13 cellular contexts compared by ENCODE assay signal in genomic region chr1:183027791-183028190, GRCh38. TPM values are rescaled to one million over a fixed set of nuclear protein-coding genes. Genes with fewer than 3 reads are reported as not detected.
DNase-seq lines count a peak whose midpoint lies in the region; ATAC-seq, FAIRE-seq and TF ChIP-seq lines count a peak whose summit lies in the region.
"Had no signal": no experiment of that assay in that cellular context is flagged by ENCODE, and none has a peak within 500 bp of the region (broad histone marks: within the 10 kb centered on the region; RNA-seq: fewer than 3 reads in every experiment).

No MANE protein-coding gene starts in this region.

- H3K4ac ChIP-seq in mesenchymal stem cell (ENCODE audit: low read depth in 1 of 2, low read length in 2 of 2) = no peak overlapping the region

- TF ChIP-seq CTCF in HepG2 (CRISPR knock-in tag; IDR thresholded peaks at IDR 0.05) (no peak), right lobe of liver (IDR thresholded peaks at IDR 0.05) (no peak), MCF 10A (IDR thresholded peaks at IDR 0.05; ENCODE audit: unreplicated experiment) (no peak), type B pancreatic cell (conservative IDR thresholded peaks at IDR 0.05) (no peak), esophagus squamous epithelium (IDR thresholded peaks at IDR 0.05) (no peak)
- TF ChIP-seq CTCF in CD8-positive, alpha-beta T cell (IDR thresholded peaks at IDR 0.05) = no peak

- H2AFZ ChIP-seq in HepG2 (ENCODE audit: low read length) (no peak overlapping the region), mesenchymal stem cell (ENCODE audit: low read depth, low read length) (no peak overlapping the region)

- no peak overlapping the region for H2BK120ac ChIP-seq in mesenchymal stem cell (ENCODE audit: low read depth, low read length)

- TF ChIP-seq EP300 in HepG2 (IDR thresholded peaks at IDR 0.05; ENCODE audit: low read depth in 2 of 2, low read length in 2 of 2) = no peak
- no peak for TF ChIP-seq EP300 in HepG2 (CRISPR knock-in tag; IDR thresholded peaks at IDR 0.05; ENCODE audit: borderline replicate concordance)

- no peak overlapping the region for H3K14ac ChIP-seq in mesenchymal stem cell (ENCODE audit: low read length in 2 of 2)

- H4K91ac ChIP-seq in mesenchymal stem cell (ENCODE audit: low read length) = no peak overlapping the region

- peak overlapping the region; percentile 5 for H3K4me3 Mint-ChIP-seq in MCF 10A (ENCODE audit: unreplicated experiment)
- H3K4me3 Mint-ChIP-seq in type B pancreatic cell = peak overlapping the region; percentile 69
- H3K4me3 Mint-ChIP-seq in CD8-positive, alpha-beta T cell = no peak overlapping the region
- no peak overlapping the region for H3K4me3 Mint-ChIP-seq in activated CD4-positive, alpha-beta memory T cell treated with anti-CD3 and anti-CD28 coated beads, Interleukin-2, amount 10 ng/mL, durations not matched to agents 7 days and 5 days

- in situ Hi-C loops in HepG2 (cut with HindIII; ENCODE audit: extremely low pct_ligation_motif_present, low pct_unique_long_range_greater_than_20kb) = no loop called here

- no peak overlapping the region for H3K23ac ChIP-seq in mesenchymal stem cell (ENCODE audit: low read length in 2 of 2)

- H3K9me3 ChIP-seq in HepG2 (ENCODE audit: low read length) (no peaks in the 10 kb centered on the region), right lobe of liver (no peaks in the 10 kb centered on the region), mesenchymal stem cell (ENCODE audit: control insufficient read depth, low read length) (no peaks in the 10 kb centered on the region), esophagus squamous epithelium (no peaks in the 10 kb centered on the region)
- H3K9me3 ChIP-seq in CD8-positive, alpha-beta T cell (ENCODE audit: low read length) = no peaks in the 10 kb centered on the region
- H3K9me3 ChIP-seq: uterus had no signal

- no peaks in the 10 kb centered on the region for H3K9me3 Mint-ChIP-seq in MCF 10A (ENCODE audit: unreplicated experiment)
- H3K9me3 Mint-ChIP-seq in type B pancreatic cell = no peaks in the 10 kb centered on the region
- H3K9me3 Mint-ChIP-seq in CD8-positive, alpha-beta T cell = no peaks in the 10 kb centered on the region
- H3K9me3 Mint-ChIP-seq in activated CD4-positive, alpha-beta memory T cell treated with anti-CD3 and anti-CD28 coated beads, Interleukin-2, amount 10 ng/mL, durations not matched to agents 7 days and 5 days = no peaks in the 10 kb centered on the region

- intact Hi-C loops in HepG2 (cut with micrococcal nuclease; ENCODE audit: unreplicated experiment) = loop anchor here (1.0 kb wide), 1 partner anchor 19 kb away; no protein-coding TSS in a partner anchor
- intact Hi-C loops in right lobe of liver (cut with DNase I) = no loop called here
- intact Hi-C loops in MCF 10A (cut with micrococcal nuclease) = loop anchor here (5.0 kb wide), 1 partner anchor 35 kb away; no protein-coding TSS in a partner anchor
- intact Hi-C loops in CD8-positive, alpha-beta T cell (cut with DNase I, micrococcal nuclease) = no loop called here
- intact Hi-C loops in esophagus squamous epithelium (cut with DNase I) = loop anchor here (10.0 kb wide), 3 partner anchors 63 to 197 kb away; no protein-coding TSS in a partner anchor

- H3K4me2 ChIP-seq in HepG2 (ENCODE audit: low read depth, low read length) (0 out of 2 replicates have a peak overlapping the region, but pooled peaks have one; percentile 16), mesenchymal stem cell (ENCODE audit: low read length, poor library complexity, severe bottlenecking) (no peak overlapping the region)

- H3K4me3 ChIP-seq in HepG2 (replicated peaks in 1 of 3; ENCODE audit: insufficient read depth in 1 of 3, low read depth in 2 of 3, low read length in 3 of 3) (no peak overlapping the region), right lobe of liver (no peak overlapping the region), mesenchymal stem cell (ENCODE audit: insufficient read depth in 1 of 2, low read depth in 1 of 2, low read length in 2 of 2) (peak overlapping the region in 1 of 2 experiments; percentile 86), esophagus squamous epithelium (peak overlapping the region in 2 of 4 donors; percentile 81 to 96)
- no peak overlapping the region for H3K4me3 ChIP-seq in CD8-positive, alpha-beta T cell (ENCODE audit: low read depth, low read length)

- no peak for ATAC-seq in HepG2
- no peak for ATAC-seq in right lobe of liver
- ATAC-seq in CD8-positive, alpha-beta T cell = no peak

- BruUV-seq in HepG2 (replicated peaks; lab: Mats Ljungman, UMichigan) (no TSS peak), MCF 10A (replicated peaks; lab: Mats Ljungman, UMichigan) (no TSS peak)

- H3K36me3 Mint-ChIP-seq in MCF 10A (ENCODE audit: insufficient read depth, unreplicated experiment) (peaks cover 34% of the 10 kb centered on the region), type B pancreatic cell (peaks cover 14% of the 10 kb centered on the region)
- no peaks in the 10 kb centered on the region for H3K36me3 Mint-ChIP-seq in CD8-positive, alpha-beta T cell
- no peaks in the 10 kb centered on the region for H3K36me3 Mint-ChIP-seq in activated CD4-positive, alpha-beta memory T cell treated with anti-CD3 and anti-CD28 coated beads, Interleukin-2, amount 10 ng/mL, durations not matched to agents 7 days and 5 days (ENCODE audit: low read depth)

- H3K4me1 Mint-ChIP-seq in MCF 10A (ENCODE audit: insufficient read depth, unreplicated experiment) (peaks cover 64% of the 10 kb centered on the region), type B pancreatic cell (ENCODE audit: unreplicated experiment) (peaks cover 64% of the 10 kb centered on the region)
- peaks cover 14% of the 10 kb centered on the region for H3K4me1 Mint-ChIP-seq in CD8-positive, alpha-beta T cell (ENCODE audit: low read depth)
- peaks cover 11% of the 10 kb centered on the region for H3K4me1 Mint-ChIP-seq in activated CD4-positive, alpha-beta memory T cell treated with anti-CD3 and anti-CD28 coated beads, Interleukin-2, amount 10 ng/mL, durations not matched to agents 7 days and 5 days

- POLR2A ChIA-PET in HepG2 (lab: Yijun Ruan, JAX) (no interaction called here), MCF 10A (lab: Yijun Ruan, JAX) (interaction anchor here (0.6 to 6.3 kb wide), 31 partner anchors 8 to 608 kb away, joined by 3 to 113 read pairs (median 4); partner anchors contain the start of genes ARPC5 and LAMC2)
- POLR2A ChIA-PET in CD8-positive, alpha-beta T cell (lab: Charles Lee) = no interaction called here
- POLR2A ChIA-PET in activated CD4-positive, alpha-beta memory T cell treated with anti-CD3 and anti-CD28 coated beads, Interleukin-2, amount 10 ng/mL, durations not matched to agents 7 days and 5 days (lab: Charles Lee) = no interaction called here

- H2BK5ac ChIP-seq in mesenchymal stem cell (ENCODE audit: low read depth, low read length, poor library complexity, severe bottlenecking) = no peak overlapping the region

- peaks cover 85% of the 10 kb centered on the region for H3K79me2 ChIP-seq in HepG2 (ENCODE audit: insufficient read depth, low read length)

- peak overlapping the region; percentile 50 for H3K27ac Mint-ChIP-seq in MCF 10A (ENCODE audit: low read depth, unreplicated experiment)
- peak overlapping the region; percentile 58 for H3K27ac Mint-ChIP-seq in type B pancreatic cell
- no peak overlapping the region for H3K27ac Mint-ChIP-seq in CD8-positive, alpha-beta T cell
- no peak overlapping the region for H3K27ac Mint-ChIP-seq in activated CD4-positive, alpha-beta memory T cell treated with anti-CD3 and anti-CD28 coated beads, Interleukin-2, amount 10 ng/mL, durations not matched to agents 7 days and 5 days

- H3K27me3 Mint-ChIP-seq in MCF 10A (ENCODE audit: insufficient read depth, unreplicated experiment) = no peaks in the 10 kb centered on the region
- H3K27me3 Mint-ChIP-seq in type B pancreatic cell = no peaks in the 10 kb centered on the region
- peaks cover 73% of the 10 kb centered on the region for H3K27me3 Mint-ChIP-seq in CD8-positive, alpha-beta T cell (ENCODE audit: low read depth)
- peaks cover 60% of the 10 kb centered on the region for H3K27me3 Mint-ChIP-seq in activated CD4-positive, alpha-beta memory T cell treated with anti-CD3 and anti-CD28 coated beads, Interleukin-2, amount 10 ng/mL, durations not matched to agents 7 days and 5 days

- CTCF ChIA-PET in HepG2 (lab: Yijun Ruan, JAX; ENCODE audit: low intra/inter-chr PET ratio, low total read pairs) = no interaction called here
- CTCF ChIA-PET in MCF 10A (lab: Yijun Ruan, JAX) = interaction anchor here (0.6 to 1.7 kb wide), 11 partner anchors 8 to 582 kb away, joined by 3 to 6 read pairs (median 3); no protein-coding TSS in a partner anchor
- CTCF ChIA-PET in CD8-positive, alpha-beta T cell (lab: Charles Lee) = interaction anchor here (1.0 kb wide), 1 partner anchor 31 kb away, joined by 3 read pairs; no protein-coding TSS in a partner anchor
- CTCF ChIA-PET in activated CD4-positive, alpha-beta memory T cell treated with anti-CD3 and anti-CD28 coated beads, Interleukin-2, amount 10 ng/mL, durations not matched to agents 7 days and 5 days (lab: Charles Lee) = interaction anchor here (0.6 kb wide), 1 partner anchor 108 kb away, joined by 3 read pairs; no protein-coding TSS in a partner anchor

- no peaks in the 10 kb centered on the region for H4K20me1 ChIP-seq in HepG2 (ENCODE audit: insufficient read depth, low read length)

- no peak overlapping the region for H4K8ac ChIP-seq in mesenchymal stem cell (ENCODE audit: low read length)

- H2BK12ac ChIP-seq in mesenchymal stem cell (ENCODE audit: low read length in 2 of 2) = no peak overlapping the region

- no peaks in the 10 kb centered on the region for H3K79me1 ChIP-seq in mesenchymal stem cell (replicated peaks; ENCODE audit: low read length, poor library complexity, severe bottlenecking)

- H3K27me3 ChIP-seq in HepG2 (ENCODE audit: control insufficient read depth in 1 of 2, insufficient read depth in 2 of 2, low read length in 2 of 2) = no peaks in the 10 kb centered on the region
- no peaks in the 10 kb centered on the region for H3K27me3 ChIP-seq in right lobe of liver
- H3K27me3 ChIP-seq in mesenchymal stem cell (ENCODE audit: control insufficient read depth in 1 of 2, insufficient read depth in 1 of 2, low read length in 2 of 2) = no peaks in the 10 kb centered on the region
- peaks cover 32% of the 10 kb centered on the region for H3K27me3 ChIP-seq in CD8-positive, alpha-beta T cell (ENCODE audit: insufficient read depth, low read length)
- H3K27me3 ChIP-seq in esophagus squamous epithelium = peaks cover 0 to 18% (median 0%) of the 10 kb centered on the region in 4 donors
- H3K27me3 ChIP-seq: uterus had no signal

- no peak for TF ChIP-seq RAD21 in HepG2 (CRISPR knock-in tag; IDR thresholded peaks at IDR 0.05)

- H3K27ac ChIP-seq in HepG2 (ENCODE audit: extremely low read length, insufficient read depth, low read length) (no peak overlapping the region), right lobe of liver (no peak overlapping the region), mesenchymal stem cell (ENCODE audit: low read length, poor library complexity, severe bottlenecking) (peak overlapping the region; percentile 32), esophagus squamous epithelium (peak overlapping the region in 2 of 4 donors; percentile 100)
- H3K27ac ChIP-seq in CD8-positive, alpha-beta T cell (ENCODE audit: low read depth, low read length) = no peak overlapping the region

- H3K36me3 ChIP-seq in HepG2 (replicated peaks in 1 of 2; ENCODE audit: control insufficient read depth in 1 of 2, insufficient read depth in 2 of 2, low read length in 2 of 2) (no peaks in the 10 kb centered on the region), right lobe of liver (no peaks in the 10 kb centered on the region), mesenchymal stem cell (ENCODE audit: control insufficient read depth in 1 of 2, insufficient read depth in 2 of 2, low read depth in 1 of 2, low read length in 2 of 2) (peaks cover 0 to 73% of the 10 kb centered on the region in 2 experiments), esophagus squamous epithelium (no peaks in the 10 kb centered on the region)
- no peaks in the 10 kb centered on the region for H3K36me3 ChIP-seq in CD8-positive, alpha-beta T cell (ENCODE audit: insufficient read depth, low read length)
- H3K36me3 ChIP-seq: uterus had no signal

- no peak for FAIRE-seq in HepG2 (lab: Jason Lieb, UNC)
- FAIRE-seq: endometrium had no signal

- DNase-seq in HepG2 (ENCODE audit: low spot score) = no peak
- DNase-seq in right lobe of liver = no peak
- DNase-seq in MCF 10A (ENCODE audit: unreplicated experiment) = no peak
- DNase-seq in mesenchymal stem cell = no peak
- no peak for DNase-seq in type B pancreatic cell (ENCODE audit: extremely low spot score, unreplicated experiment)
- no peak for DNase-seq in CD8-positive, alpha-beta T cell
- no peak for DNase-seq in activated CD4-positive, alpha-beta memory T cell treated with anti-CD3 and anti-CD28 coated beads, Interleukin-2, amount 10 ng/mL, durations not matched to agents 7 days and 5 days
- no peak for DNase-seq in esophagus squamous epithelium (lab: John Stamatoyannopoulos, UW)
- DNase-seq: amniotic stem cell, DND-41, MM.1S, uterus had no signal

- H3K4me1 ChIP-seq in HepG2 (ENCODE audit: insufficient read depth, low read length) = peaks cover 82% of the 10 kb centered on the region
- H3K4me1 ChIP-seq in right lobe of liver = peaks cover 0 to 18% (median 3%) of the 10 kb centered on the region in 4 donors
- H3K4me1 ChIP-seq in mesenchymal stem cell (ENCODE audit: control insufficient read depth, insufficient read depth, low read depth, low read length) = peaks cover 6% of the 10 kb centered on the region
- H3K4me1 ChIP-seq in CD8-positive, alpha-beta T cell (ENCODE audit: insufficient read depth, low read length) = peaks cover 9% of the 10 kb centered on the region
- H3K4me1 ChIP-seq in esophagus squamous epithelium = peaks cover 3 to 85% (median 34%) of the 10 kb centered on the region in 3 donors
- H3K4me1 ChIP-seq: uterus had no signal

- H2BK15ac ChIP-seq in mesenchymal stem cell (ENCODE audit: low read depth, poor library complexity, severe bottlenecking) = no peak overlapping the region

- H3K9ac ChIP-seq in HepG2 (ENCODE audit: insufficient read depth, low read depth, low read length) (no peak overlapping the region), mesenchymal stem cell (ENCODE audit: low read length) (peak overlapping the region; percentile 98)

- no peak overlapping the region for H2AK5ac ChIP-seq in mesenchymal stem cell (ENCODE audit: low read length, severe bottlenecking)

- no peak overlapping the region for H3K18ac ChIP-seq in mesenchymal stem cell (ENCODE audit: low read depth in 1 of 2, low read length in 2 of 2)

- TF ChIP-seq POLR2A in HepG2 (IDR thresholded peaks at IDR 0.05; ENCODE audit: insufficient read depth in 1 of 2, low read depth in 2 of 2, low read length in 2 of 2) = no peak
- TF ChIP-seq POLR2A in right lobe of liver (IDR thresholded peaks at IDR 0.05) = no peak
- TF ChIP-seq POLR2A in esophagus squamous epithelium (IDR thresholded peaks at IDR 0.05) = no peak

RNA-seq across cellular contexts. Expression of gene LAMC1, which starts 4.6 kb away (rescaled TPM):
- total RNA-seq in HepG2 (2016; rRNA removed; fragmentation: Illumina TruSeq; extraction: Trizol) = 70.8 and 137 TPM in 2 replicates
- 5.9 and 6.2 TPM in 2 replicates for total RNA-seq in HepG2 (2016; cell fraction: cytosol; rRNA removed; fragmentation: Illumina TruSeq; extraction: Trizol; ENCODE audit: low read depth)
- total RNA-seq in HepG2 (2016; cell fraction: insoluble cytoplasmic fraction; rRNA removed; fragmentation: Illumina TruSeq; extraction: Trizol) = 60.9 and 135 TPM in 2 replicates
- 19.6 and 19.9 TPM in 2 replicates for total RNA-seq in HepG2 (2016; cell fraction: membrane; rRNA removed; fragmentation: Illumina TruSeq; extraction: Trizol)
- total RNA-seq in HepG2 (2016; cell fraction: nucleus; rRNA removed; fragmentation: Illumina TruSeq; extraction: Trizol) = 154 and 181 TPM in 2 replicates
- 56.7 and 58.5 TPM in 2 replicates for polyA plus RNA-seq in HepG2 (2011; rRNA removed)
- 36.7 and 50.0 TPM in 2 replicates for polyA plus RNA-seq in HepG2 (2011; cell fraction: cytosol; rRNA removed)
- 47.5 and 52.1 TPM in 2 replicates for polyA plus RNA-seq in HepG2 (2011; cell fraction: nucleus; rRNA removed)
- 64.4 and 72.6 TPM in 2 replicates for polyA plus RNA-seq in HepG2 (2012)
- 3.1 and 4.6 TPM in 2 replicates for polyA plus RNA-seq in HepG2 (2016; cell fraction: cytosol; fragmentation: Illumina TruSeq; extraction: Trizol; ENCODE audit: low read depth)
- polyA plus RNA-seq in HepG2 (2016; cell fraction: insoluble cytoplasmic fraction; fragmentation: Illumina TruSeq; extraction: Trizol; ENCODE audit: low read depth) = 51.9 and 63.2 TPM in 2 replicates
- 6.2 and 7.9 TPM in 2 replicates for polyA plus RNA-seq in HepG2 (2016; cell fraction: membrane; fragmentation: Illumina TruSeq; extraction: Trizol; ENCODE audit: low read depth)
- 149 and 151 TPM in 2 replicates for polyA plus RNA-seq in HepG2 (2016; cell fraction: nucleus; fragmentation: Illumina TruSeq; extraction: Trizol; ENCODE audit: insufficient read depth, low read depth)
- polyA minus RNA-seq in HepG2 (2011; rRNA and poly(A)+ RNA removed; ENCODE audit: low replicate concordance) = 51.7 and 216 TPM in 2 replicates
- polyA minus RNA-seq in HepG2 (2011; cell fraction: cytosol; rRNA and poly(A)+ RNA removed) = 64.0 and 66.5 TPM in 2 replicates
- polyA minus RNA-seq in HepG2 (2011; cell fraction: nucleus; rRNA and poly(A)+ RNA removed) = 102 and 112 TPM in 2 replicates
- 10 to 100 TPM; 18.5 to 53.2 (median 28.0) TPM for total RNA-seq in right lobe of liver
- total RNA-seq in MCF 10A (2022) = 179 and 230 TPM in 2 replicates
- polyA plus RNA-seq in mesenchymal stem cell (2013, experiment 1 of 2) = 334 TPM
- 324 TPM for polyA plus RNA-seq in mesenchymal stem cell (2013, experiment 2 of 2)
- total RNA-seq in type B pancreatic cell (ENCODE audit: low replicate concordance) = 164 and 178 TPM in 2 replicates
- total RNA-seq in CD8-positive, alpha-beta T cell = under 1 TPM in 1 of 2 experiments, not detected in 1; 0.50 TPM
- total RNA-seq in activated CD4-positive, alpha-beta memory T cell treated with anti-CD3 and anti-CD28 coated beads, Interleukin-2, amount 10 ng/mL, durations not matched to agents 7 days and 5 days = under 1 TPM in 1 of 2 experiments, not detected in 1; 0.53 TPM
- total RNA-seq in esophagus squamous epithelium = 100 to 1,000 TPM in 1 of 4 donors, 10 to 100 TPM in 3; 26.3 to 275 (median 60.0) TPM

Comparison
In these comparisons a context has a peak if more than half of its experiments do, and no peak if none do; other contexts are left out.
1. intact Hi-C loops: an anchor here in HepG2 (1.0 kb wide), MCF 10A (5.0 kb wide) and esophagus squamous epithelium (10.0 kb wide); none called in right lobe of liver and CD8-positive, alpha-beta T cell.
2. H3K27ac Mint-ChIP-seq: peak in MCF 10A (single experiment) and type B pancreatic cell (single experiment); none in CD8-positive, alpha-beta T cell (single experiment) and activated CD4-positive, alpha-beta memory T cell treated with anti-CD3 and anti-CD28 coated beads, Interleukin-2, amount 10 ng/mL, durations not matched to agents 7 days and 5 days (single experiment).
3. H3K4me3 Mint-ChIP-seq: peak in MCF 10A (single experiment) and type B pancreatic cell (single experiment); none in CD8-positive, alpha-beta T cell (single experiment) and activated CD4-positive, alpha-beta memory T cell treated with anti-CD3 and anti-CD28 coated beads, Interleukin-2, amount 10 ng/mL, durations not matched to agents 7 days and 5 days (single experiment).
4. RNA of gene LAMC1, which starts 4.6 kb away (total RNA-seq): 179 to 230 TPM in MCF 10A, 164 to 178 TPM in type B pancreatic cell, 5.9 to 181 TPM in HepG2, 26.3 to 275 TPM in esophagus squamous epithelium and 18.5 to 53.2 TPM in right lobe of liver; 0.53 TPM in activated CD4-positive, alpha-beta memory T cell treated with anti-CD3 and anti-CD28 coated beads, Interleukin-2, amount 10 ng/mL, durations not matched to agents 7 days and 5 days and 0.50 TPM in CD8-positive, alpha-beta T cell; every median in the first group is over 4 times any median in the second.